17 cellular contexts compared by ENCODE assay signal in the genomic region with DNA sequence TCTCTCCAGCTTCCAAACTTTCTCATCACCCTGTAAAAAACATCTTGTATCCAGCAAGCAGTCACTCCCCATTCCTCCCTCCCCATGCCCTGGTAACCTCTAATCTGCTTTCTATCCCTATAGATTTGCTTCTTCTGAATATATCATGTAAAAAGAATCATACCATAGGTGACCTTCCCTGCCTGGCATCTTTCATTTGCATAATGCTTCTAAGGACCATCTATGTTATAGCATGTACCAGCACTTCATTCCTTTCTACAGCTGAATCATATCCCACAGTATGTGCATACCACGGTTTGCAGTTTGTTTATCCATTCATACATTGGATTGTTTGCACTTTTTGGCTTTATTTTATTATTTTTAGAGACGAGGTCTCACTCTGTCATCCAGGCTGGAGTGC. TPM values are rescaled to one million over a fixed set of nuclear protein-coding genes. Genes with fewer than 3 reads are reported as not detected.
DNase-seq lines count a peak whose midpoint lies in the region; ATAC-seq and TF ChIP-seq lines count a peak whose summit lies in the region.
"Had no signal": no experiment of that assay in that cellular context is flagged by ENCODE, and none has a peak within 500 bp of the region (broad histone marks: within the 10 kb centered on the region; RNA-seq: fewer than 3 reads in every experiment).

No MANE protein-coding gene starts in this region.

- no peak overlapping the region for H4K91ac ChIP-seq in trophoblast cell (ENCODE audit: low read depth, low read length)

- peaks cover 13% of the 10 kb centered on the region for H3K27me3 Mint-ChIP-seq in activated T-cell treated with anti-CD3 and anti-CD28 coated beads, Interleukin-2, amount 50 U/mL, for 72 hours (ENCODE audit: low read depth)
- H3K27me3 Mint-ChIP-seq: CD4-positive, alpha-beta memory T cell had no signal

- H3K4ac ChIP-seq in trophoblast cell (ENCODE audit: low read depth, low read length): no peak overlapping the region

- H3K27ac ChIP-seq in VCaP (peak overlapping the region; percentile 68), epithelial cell of prostate (peak overlapping the region; percentile 79), trophoblast cell (ENCODE audit: low read depth, low read length) (no peak overlapping the region)
- H3K27ac ChIP-seq: 22Rv1, KMS-11 had no signal

- H3K36me3 Mint-ChIP-seq in activated T-cell treated with anti-CD3 and anti-CD28 coated beads, Interleukin-2, amount 50 U/mL, for 72 hours (ENCODE audit: insufficient read depth in 2 of 2): no peaks in the 10 kb centered on the region
- H3K36me3 Mint-ChIP-seq: CD4-positive, alpha-beta memory T cell had no signal

- H3K4me1 ChIP-seq in trophoblast cell (ENCODE audit: control insufficient read depth in 1 of 2, insufficient read depth in 2 of 2, low read length in 2 of 2): peaks cover 6 to 14% of the 10 kb centered on the region in 2 experiments

- H3K23ac ChIP-seq in trophoblast cell (ENCODE audit: low read length): no peak overlapping the region

- no peaks in the 10 kb centered on the region for H3K27me3 ChIP-seq in trophoblast cell (ENCODE audit: insufficient read depth, low read length)
- no peaks in the 10 kb centered on the region for H3K27me3 ChIP-seq in MG63

- H3K4me2 ChIP-seq in trophoblast cell (ENCODE audit: low read length): no peak overlapping the region
- H3K4me2 ChIP-seq: KMS-11 had no signal

- no peak for TF ChIP-seq CTCF in VCaP (conservative IDR thresholded peaks at IDR 0.05)

- H3K27ac Mint-ChIP-seq in activated T-cell treated with anti-CD3 and anti-CD28 coated beads, Interleukin-2, amount 50 U/mL, for 72 hours: peak overlapping the region; percentile 50

- no peak overlapping the region for H2AFZ ChIP-seq in trophoblast cell (ENCODE audit: insufficient read depth, low read length, poor library complexity)

- H3K9me3 ChIP-seq in trophoblast cell (ENCODE audit: insufficient read depth, low read depth, low read length) (peaks cover under 1% of the 10 kb centered on the region), MG63 (no peaks in the 10 kb centered on the region)

- H3K9me3 Mint-ChIP-seq in activated T-cell treated with anti-CD3 and anti-CD28 coated beads, Interleukin-2, amount 50 U/mL, for 72 hours: no peaks in the 10 kb centered on the region
- H3K9me3 Mint-ChIP-seq: CD4-positive, alpha-beta memory T cell; HFFc6 had no signal

- no peaks in the 10 kb centered on the region for H3K79me2 ChIP-seq in trophoblast cell (ENCODE audit: control insufficient read depth, insufficient read depth, low read length, poor library complexity)

- no peak overlapping the region for H2BK120ac ChIP-seq in trophoblast cell (ENCODE audit: insufficient read depth, low read length, poor library complexity)

- H2AK5ac ChIP-seq in trophoblast cell (ENCODE audit: low read length): no peak overlapping the region

- H4K8ac ChIP-seq in trophoblast cell (ENCODE audit: low read depth, low read length): no peak overlapping the region

- ATAC-seq in activated T-cell treated with anti-CD3 and anti-CD28 coated beads, Interleukin-2, amount 50 U/mL, for 72 hours (replicated peaks in 1 of 2): no peak
- ATAC-seq in GM18502 (IDR thresholded peaks at IDR 0.05; ENCODE audit: poor library complexity, unreplicated experiment): no peak
- ATAC-seq: Right ventricle myocardium inferior had no signal

- H3K36me3 ChIP-seq in trophoblast cell (ENCODE audit: control insufficient read depth in 1 of 2, insufficient read depth in 2 of 2, low read length in 2 of 2): no peaks in the 10 kb centered on the region
- no peaks in the 10 kb centered on the region for H3K36me3 ChIP-seq in MG63

- H4K12ac ChIP-seq in trophoblast cell (ENCODE audit: low read depth, low read length): no peak overlapping the region

- H3K18ac ChIP-seq in trophoblast cell (ENCODE audit: low read length): no peak overlapping the region

- no peak overlapping the region for H2BK5ac ChIP-seq in trophoblast cell (ENCODE audit: low read depth, low read length, poor library complexity)

- H3K4me1 Mint-ChIP-seq in activated T-cell treated with anti-CD3 and anti-CD28 coated beads, Interleukin-2, amount 50 U/mL, for 72 hours (ENCODE audit: low read depth): peaks cover 8% of the 10 kb centered on the region

- H2BK12ac ChIP-seq in trophoblast cell (ENCODE audit: low read length): no peak overlapping the region

- no peak for DNase-seq in activated T-cell treated with anti-CD3 and anti-CD28 coated beads, Interleukin-2, amount 50 U/mL, for 72 hours
- DNase-seq in activated T-cell treated with anti-CD3 and anti-CD28 coated beads for 4 hours (no peak), epithelial cell of prostate (ENCODE audit: low read depth, low spot score) (no peak), trophoblast cell (peak; percentile 90 to 94), NCI-H2029 treated with DMSO at 0.1 percent for 48 hours (lab: John Stamatoyannopoulos, UW) (no peak), MG63 (no peak)
- DNase-seq: CD4-positive, alpha-beta memory T cell; HFFc6; NCI-H1417 treated with DMSO at 0.1 percent for 48 hours; NCI-H187 treated with DMSO at 0.1 percent for 48 hours; NCI-H226; NCI-H524 had no signal

- H3K79me1 ChIP-seq in trophoblast cell (ENCODE audit: low read length): peaks cover 5% of the 10 kb centered on the region

- no peak overlapping the region for H3K4me3 Mint-ChIP-seq in activated T-cell treated with anti-CD3 and anti-CD28 coated beads, Interleukin-2, amount 50 U/mL, for 72 hours
- H3K4me3 Mint-ChIP-seq: CD4-positive, alpha-beta memory T cell; HFFc6 had no signal

- H3K9ac ChIP-seq in trophoblast cell (ENCODE audit: low read length): no peak overlapping the region
- H3K9ac ChIP-seq: KMS-11 had no signal

- no CpG with 5 or more reads among the region's 2 CpGs for WGBS in trophoblast cell (ENCODE audit: extremely low coverage, insufficient coverage, insufficient read length)

- H3K14ac ChIP-seq in trophoblast cell (ENCODE audit: low read length): no peak overlapping the region

- H3K4me3 ChIP-seq in trophoblast cell (ENCODE audit: low read depth, low read length): no peak overlapping the region
- H3K4me3 ChIP-seq in MG63: no peak overlapping the region

RNA-seq across cellular contexts. Expression of gene VPS37B, which starts 22.9 kb away (rescaled TPM):
- 10 to 100 TPM; 28.8 to 37.4 TPM for total RNA-seq in activated T-cell treated with anti-CD3 and anti-CD28 coated beads, Interleukin-2, amount 50 U/mL, for 72 hours
- 36.7 and 37.0 TPM in 2 replicates for polyA plus RNA-seq in trophoblast cell (2013)
- 15.0 and 21.4 TPM in 2 replicates for total RNA-seq in MG63 (2014; rRNA removed; shearing (Covaris generic); ENCODE audit: low replicate concordance)

RNA-seq across cellular contexts. Expression of gene ABCB9, which starts 47.4 kb away (rescaled TPM):
- total RNA-seq in activated T-cell treated with anti-CD3 and anti-CD28 coated beads, Interleukin-2, amount 50 U/mL, for 72 hours: 1 to 10 TPM; 4.9 to 7.0 TPM
- polyA plus RNA-seq in trophoblast cell (2013): 2.4 TPM in 2 replicates
- 6.4 and 10.0 TPM in 2 replicates for total RNA-seq in MG63 (2014; rRNA removed; shearing (Covaris generic); ENCODE audit: low replicate concordance)

RNA-seq across cellular contexts. Expression of gene OGFOD2, which starts 56.2 kb away (rescaled TPM):
- 10 to 100 TPM; 26.6 to 32.5 TPM for total RNA-seq in activated T-cell treated with anti-CD3 and anti-CD28 coated beads, Interleukin-2, amount 50 U/mL, for 72 hours
- 5.6 and 6.0 TPM in 2 replicates for polyA plus RNA-seq in trophoblast cell (2013)
- total RNA-seq in MG63 (2014; rRNA removed; shearing (Covaris generic); ENCODE audit: low replicate concordance): 15.9 and 24.2 TPM in 2 replicates

Comparison
In these comparisons a context has a peak if more than half of its experiments do, and no peak if none do; other contexts are left out.
1. DNase-seq: peak in trophoblast cell (2 of 2); none in activated T-cell treated with anti-CD3 and anti-CD28 coated beads, Interleukin-2, amount 50 U/mL, for 72 hours (0 of 2), activated T-cell treated with anti-CD3 and anti-CD28 coated beads for 4 hours (single experiment), epithelial cell of prostate (single experiment), NCI-H2029 treated with DMSO at 0.1 percent for 48 hours (single experiment) and MG63 (single experiment).